In genomic region chr9:9585920-9586319, GRCh38 we compare ENCODE assay signal across 31 cellular contexts.
DNase-seq lines count a peak whose midpoint lies in the region; ATAC-seq and TF ChIP-seq lines count a peak whose summit lies in the region.
"Had no signal": no experiment of that assay in that cellular context is flagged by ENCODE, and none has a peak within 500 bp of the region (broad histone marks: within the 10 kb centered on the region; RNA-seq: fewer than 3 reads in every experiment).

No MANE protein-coding gene starts in this region.

- no peaks in the 10 kb centered on the region for H3K27me3 Mint-ChIP-seq in endodermal cell (ENCODE audit: insufficient read depth)
- H3K27me3 Mint-ChIP-seq: activated CD4-positive, alpha-beta memory T cell treated with anti-CD3 and anti-CD28 coated beads for 36 hours; activated naive CD4-positive, alpha-beta T cell treated with anti-CD3 and anti-CD28 coated beads, Interleukin-2, amount 50 U/mL, for 24 hours; activated T-helper 17 cell treated with anti-CD3 and anti-CD28 coated beads, Interleukin-2, amount 50 U/mL, for 72 hours; effector memory CD8-positive, alpha-beta T cell; IgD-negative memory B cell had no signal

- H3K4me3 ChIP-seq in endodermal cell (ENCODE audit: low read length) (no peak overlapping the region), aorta (ENCODE audit: low read length in 2 of 2) (no peak overlapping the region)
- H3K4me3 ChIP-seq: colonic mucosa, SJCRH30, tibial artery had no signal

- no peaks in the 10 kb centered on the region for H3K36me3 Mint-ChIP-seq in endodermal cell (ENCODE audit: low read depth)
- H3K36me3 Mint-ChIP-seq: activated CD4-positive, alpha-beta memory T cell treated with anti-CD3 and anti-CD28 coated beads for 36 hours; activated naive CD4-positive, alpha-beta T cell treated with anti-CD3 and anti-CD28 coated beads, Interleukin-2, amount 50 U/mL, for 24 hours had no signal

- H3K9ac ChIP-seq in endodermal cell (ENCODE audit: extremely low read depth, low read length, poor library complexity, severe bottlenecking): no peak overlapping the region

- DNase-seq in SKM-1 treated with dmso at 0.1 percent for 144 hours (lab: John Stamatoyannopoulos, UW; ENCODE audit: unreplicated experiment) (peak; percentile 88), endodermal cell (no peak), aorta (no peak), NCI-H2081 treated with DMSO at 0.1 percent for 48 hours (lab: John Stamatoyannopoulos, UW) (no peak)
- no peak for DNase-seq in activated CD4-positive, alpha-beta T cell treated with anti-CD3 and anti-CD28 coated beads, Interleukin-2, amount 50 U/mL, for 4 hours
- DNase-seq: activated CD4-positive, alpha-beta memory T cell treated with anti-CD3 and anti-CD28 coated beads for 36 hours; activated CD8-positive, alpha-beta memory T cell treated with anti-CD3 and anti-CD28 coated beads, Interleukin-2, amount 50 U/mL, for 48 hours; BE2C; colonic mucosa; DMS153; effector memory CD8-positive, alpha-beta T cell; foreskin fibroblast; head of caudate nucleus; kidney glomerular epithelial cell; NCI-H1105; NCI-H187 treated with DMSO at 0.1 percent for 48 hours; NCI-H526; retina; SJCRH30; small intestine; stimulated activated CD8-positive, alpha-beta memory T cell treated with anti-CD3 and anti-CD28 coated beads, Interleukin-4, amount 100 ng/mL, for 48 hours; T-helper 1 cell; tibial artery had no signal

- ATAC-seq in GM18858 (IDR thresholded peaks at IDR 0.05; ENCODE audit: unreplicated experiment) (peak; percentile 64), GM21423 (IDR thresholded peaks at IDR 0.05; ENCODE audit: unreplicated experiment) (peak; percentile 57), HG03432 (IDR thresholded peaks at IDR 0.05; ENCODE audit: unreplicated experiment) (peak; percentile 54), aorta (ENCODE audit: low FRiP score) (no peak)
- ATAC-seq: activated CD4-positive, CD25-positive, alpha-beta regulatory T cell treated with anti-CD3 and anti-CD28 coated beads, Interleukin-2, amount 50 U/mL, for 24 hours; activated T-helper 17 cell treated with anti-CD3 and anti-CD28 coated beads, Interleukin-2, amount 50 U/mL, for 72 hours; effector memory CD8-positive, alpha-beta T cell had no signal

- no peak for TF ChIP-seq CTCF in endodermal cell (conservative IDR thresholded peaks at IDR 0.05)

- H3K27ac Mint-ChIP-seq in endodermal cell: no peak overlapping the region
- H3K27ac Mint-ChIP-seq: activated CD4-positive, alpha-beta memory T cell treated with anti-CD3 and anti-CD28 coated beads for 36 hours; activated naive CD4-positive, alpha-beta T cell treated with anti-CD3 and anti-CD28 coated beads, Interleukin-2, amount 50 U/mL, for 24 hours; activated T-helper 17 cell treated with anti-CD3 and anti-CD28 coated beads, Interleukin-2, amount 50 U/mL, for 72 hours; effector memory CD8-positive, alpha-beta T cell; IgD-negative memory B cell; nephron had no signal

- WGBS in endodermal cell (ENCODE audit: insufficient coverage in 1 of 2, insufficient read length in 1 of 2), 2 experiments: 93% methylated on average over 2 of the region's 2 CpGs; no CpG with 5 or more reads in 1 of the 2 experiments
- 60 to 65% methylated on average over 2 of the region's 2 CpGs for WGBS in aorta, 2 donors

- no peaks in the 10 kb centered on the region for H3K4me1 ChIP-seq in endodermal cell (ENCODE audit: control insufficient read depth, insufficient read depth, low read length)
- H3K4me1 ChIP-seq in aorta (ENCODE audit: control insufficient read depth in 1 of 2, insufficient read depth in 2 of 2, low read length in 2 of 2): no peaks in the 10 kb centered on the region
- H3K4me1 ChIP-seq: BE2C, colonic mucosa, SJCRH30, tibial artery had no signal

- no peak overlapping the region for H3K4me3 Mint-ChIP-seq in endodermal cell
- H3K4me3 Mint-ChIP-seq: activated CD4-positive, alpha-beta memory T cell treated with anti-CD3 and anti-CD28 coated beads for 36 hours; activated naive CD4-positive, alpha-beta T cell treated with anti-CD3 and anti-CD28 coated beads, Interleukin-2, amount 50 U/mL, for 24 hours; activated T-helper 17 cell treated with anti-CD3 and anti-CD28 coated beads, Interleukin-2, amount 50 U/mL, for 72 hours; effector memory CD8-positive, alpha-beta T cell; IgD-negative memory B cell; nephron had no signal

- no peaks in the 10 kb centered on the region for H3K9me3 ChIP-seq in endodermal cell (ENCODE audit: control insufficient read depth, low read length)
- no peaks in the 10 kb centered on the region for H3K9me3 ChIP-seq in aorta (ENCODE audit: control insufficient read depth, low read length)
- H3K9me3 ChIP-seq: BE2C, colonic mucosa, SJCRH30, tibial artery had no signal

- H3K27ac ChIP-seq in endodermal cell (ENCODE audit: low read depth, low read length): no peak overlapping the region
- no peak overlapping the region for H3K27ac ChIP-seq in aorta (ENCODE audit: low read depth in 1 of 2, low read length in 2 of 2)
- H3K27ac ChIP-seq: colonic mucosa, SJCRH30, tibial artery had no signal

- no peaks in the 10 kb centered on the region for H3K36me3 ChIP-seq in endodermal cell (ENCODE audit: control insufficient read depth, insufficient read depth, low read length)
- no peaks in the 10 kb centered on the region for H3K36me3 ChIP-seq in aorta (ENCODE audit: control insufficient read depth in 1 of 2, insufficient read depth in 2 of 2, low read length in 1 of 2)
- H3K36me3 ChIP-seq: BE2C, colonic mucosa, SJCRH30, tibial artery had no signal

- intact Hi-C loops in aorta (cut with DNase I): no loop called here

- no peaks in the 10 kb centered on the region for H3K9me3 Mint-ChIP-seq in endodermal cell
- H3K9me3 Mint-ChIP-seq: nephron had no signal

- H3K27me3 ChIP-seq in endodermal cell (ENCODE audit: control insufficient read depth, insufficient read depth, low read length, poor library complexity, severe bottlenecking) (no peaks in the 10 kb centered on the region), aorta (ENCODE audit: control insufficient read depth in 1 of 2, insufficient read depth in 2 of 2, low read length in 1 of 2) (no peaks in the 10 kb centered on the region)
- H3K27me3 ChIP-seq: BE2C, colonic mucosa, SJCRH30, tibial artery had no signal

- peaks cover 2% of the 10 kb centered on the region for H3K4me1 Mint-ChIP-seq in endodermal cell
- H3K4me1 Mint-ChIP-seq: activated naive CD4-positive, alpha-beta T cell treated with anti-CD3 and anti-CD28 coated beads, Interleukin-2, amount 50 U/mL, for 24 hours; activated T-helper 17 cell treated with anti-CD3 and anti-CD28 coated beads, Interleukin-2, amount 50 U/mL, for 72 hours; IgD-negative memory B cell; nephron had no signal
